17 cellular contexts compared by ENCODE assay signal in genomic region chr15:52124270-52124878, GRCh38. TPM values are rescaled to one million over a fixed set of nuclear protein-coding genes. Genes with fewer than 3 reads are reported as not detected.
A peak's percentile ranks its signal among the peaks of the same experiment; 100 is the strongest.
DNase-seq lines count a peak whose midpoint lies in the region; ATAC-seq and TF ChIP-seq lines count a peak whose summit lies in the region.
"Had no signal": no experiment of that assay in that cellular context is flagged by ENCODE, and none has a peak within 500 bp of the region (broad histone marks: within the 10 kb centered on the region; RNA-seq: fewer than 3 reads in every experiment).

No MANE protein-coding gene starts in this region.

- H3K4me3 ChIP-seq in naive thymus-derived CD4-positive, alpha-beta T cell (ENCODE audit: low read length): no peak overlapping the region
- H3K4me3 ChIP-seq in esophagus muscularis mucosa: no peak overlapping the region
- H3K4me3 ChIP-seq: Peyer's patch, spleen had no signal

- H3K36me3 ChIP-seq in naive thymus-derived CD4-positive, alpha-beta T cell (ENCODE audit: control insufficient read depth in 2 of 3, insufficient read depth in 3 of 3, low read length in 3 of 3): peaks cover 0 to 17% (median 0%) of the 10 kb centered on the region in 3 experiments
- H3K36me3 ChIP-seq in esophagus muscularis mucosa: peaks cover 0 to 28% (median 6%) of the 10 kb centered on the region in 4 donors
- H3K36me3 ChIP-seq: Peyer's patch had no signal

- intact Hi-C loops in naive thymus-derived CD4-positive, alpha-beta T cell (cut with micrococcal nuclease): no loop called here
- intact Hi-C loops in esophagus muscularis mucosa (cut with DNase I): no loop called here

- POLR2A ChIA-PET in naive thymus-derived CD4-positive, alpha-beta T cell (lab: Charles Lee): no interaction called here

- no peak overlapping the region for H3K27ac ChIP-seq in naive thymus-derived CD4-positive, alpha-beta T cell (ENCODE audit: low read depth, low read length)
- H3K27ac ChIP-seq in esophagus muscularis mucosa (replicated peaks in 1 of 4): no peak overlapping the region
- H3K27ac ChIP-seq: Peyer's patch, spleen had no signal

- H3K9me3 Mint-ChIP-seq in T-helper 2 cell treated with Interferon-gamma antibody and Interleukin-4, amounts not matched to agents 5 μg/mL and 100 μg/mL, for 36 hours: no peaks in the 10 kb centered on the region
- H3K9me3 Mint-ChIP-seq in chondrocyte (ENCODE audit: low read depth): no peaks in the 10 kb centered on the region
- no peaks in the 10 kb centered on the region for H3K9me3 Mint-ChIP-seq in naive thymus-derived CD4-positive, alpha-beta T cell

- whole genome bisulfite sequencing in esophagus muscularis mucosa: 96% methylated on average over 8 of the region's 11 CpGs

- no peak for TF ChIP-seq CTCF in chondrocyte (IDR thresholded peaks at IDR 0.05)
- no peak for TF ChIP-seq CTCF in esophagus muscularis mucosa (IDR thresholded peaks at IDR 0.05)

- ATAC-seq in naive thymus-derived CD4-positive, alpha-beta T cell: peak; percentile 27

- no peak for TF ChIP-seq EP300 in esophagus muscularis mucosa (IDR thresholded peaks at IDR 0.05)

- no peaks in the 10 kb centered on the region for H3K4me1 ChIP-seq in naive thymus-derived CD4-positive, alpha-beta T cell (ENCODE audit: control insufficient read depth in 2 of 2, insufficient read depth in 2 of 2, low read length in 2 of 2)
- H3K4me1 ChIP-seq in esophagus muscularis mucosa: no peaks in the 10 kb centered on the region
- H3K4me1 ChIP-seq: Peyer's patch, spleen had no signal

- H3K4me1 Mint-ChIP-seq in T-helper 2 cell treated with Interferon-gamma antibody and Interleukin-4, amounts not matched to agents 5 μg/mL and 100 μg/mL, for 36 hours (ENCODE audit: low read depth): peaks cover 5% of the 10 kb centered on the region
- H3K4me1 Mint-ChIP-seq in chondrocyte (ENCODE audit: low read depth): peaks cover 3% of the 10 kb centered on the region
- H3K4me1 Mint-ChIP-seq in naive thymus-derived CD4-positive, alpha-beta T cell: no peaks in the 10 kb centered on the region

- H3K27me3 ChIP-seq in naive thymus-derived CD4-positive, alpha-beta T cell (ENCODE audit: control insufficient read depth in 2 of 2, insufficient read depth in 2 of 2, low read length in 2 of 2): no peaks in the 10 kb centered on the region
- H3K27me3 ChIP-seq in esophagus muscularis mucosa: no peaks in the 10 kb centered on the region
- H3K27me3 ChIP-seq: Peyer's patch, spleen had no signal

- no peaks in the 10 kb centered on the region for H3K27me3 Mint-ChIP-seq in T-helper 2 cell treated with Interferon-gamma antibody and Interleukin-4, amounts not matched to agents 5 μg/mL and 100 μg/mL, for 36 hours (ENCODE audit: low read depth)
- no peaks in the 10 kb centered on the region for H3K27me3 Mint-ChIP-seq in chondrocyte (ENCODE audit: low read depth)
- H3K27me3 Mint-ChIP-seq in naive thymus-derived CD4-positive, alpha-beta T cell: no peaks in the 10 kb centered on the region

- no peak for TF ChIP-seq POLR2A in esophagus muscularis mucosa (IDR thresholded peaks at IDR 0.05; ENCODE audit: low read depth)

- CTCF ChIA-PET in naive thymus-derived CD4-positive, alpha-beta T cell (lab: Charles Lee): interaction anchor here (0.8 kb wide), 1 partner anchor 15 kb away, joined by 6 read pairs; no protein-coding TSS in a partner anchor

- no peak overlapping the region for H3K4me3 Mint-ChIP-seq in T-helper 2 cell treated with Interferon-gamma antibody and Interleukin-4, amounts not matched to agents 5 μg/mL and 100 μg/mL, for 36 hours
- no peak overlapping the region for H3K4me3 Mint-ChIP-seq in chondrocyte (ENCODE audit: unreplicated experiment)
- no peak overlapping the region for H3K4me3 Mint-ChIP-seq in naive thymus-derived CD4-positive, alpha-beta T cell

- no peaks in the 10 kb centered on the region for H3K9me3 ChIP-seq in naive thymus-derived CD4-positive, alpha-beta T cell (ENCODE audit: control insufficient read depth in 2 of 3, low read length in 3 of 3)
- no peaks in the 10 kb centered on the region for H3K9me3 ChIP-seq in esophagus muscularis mucosa
- H3K9me3 ChIP-seq: Peyer's patch, spleen had no signal

- DNase-seq in T-helper 2 cell treated with Interferon-gamma antibody and Interleukin-4, amounts not matched to agents 5 μg/mL and 100 μg/mL, for 36 hours (ENCODE audit: low spot score): no peak
- DNase-seq in T-helper 2 cell (no peak), MV-4-11 (lab: John Stamatoyannopoulos, UW) (peak; percentile 65), chondrocyte (ENCODE audit: low spot score) (no peak), NCI-H1417 (lab: John Stamatoyannopoulos, UW) (no peak), NCI-H748 (lab: John Stamatoyannopoulos, UW; ENCODE audit: unreplicated experiment) (no peak), esophagus muscularis mucosa (ENCODE audit: extremely low spot score) (no peak)
- no peak for DNase-seq in naive thymus-derived CD4-positive, alpha-beta T cell
- DNase-seq: activated gamma-delta T cell; cortex of kidney; GDM1; hippocampal formation; NCI-H2029 treated with DMSO at 0.1 percent for 48 hours; spleen; stimulated activated CD8-positive, alpha-beta memory T cell treated with anti-CD3 and anti-CD28 coated beads, Interleukin-4, amount 100 ng/mL, for 48 hours had no signal

- peaks cover 8% of the 10 kb centered on the region for H3K36me3 Mint-ChIP-seq in T-helper 2 cell treated with Interferon-gamma antibody and Interleukin-4, amounts not matched to agents 5 μg/mL and 100 μg/mL, for 36 hours (ENCODE audit: low read depth)
- peaks cover 7% of the 10 kb centered on the region for H3K36me3 Mint-ChIP-seq in chondrocyte (ENCODE audit: low read depth)
- peaks cover 0 to 17% (median 5%) of the 10 kb centered on the region in 5 donors for H3K36me3 Mint-ChIP-seq in naive thymus-derived CD4-positive, alpha-beta T cell

- peak overlapping the region; percentile 24 for H3K27ac Mint-ChIP-seq in T-helper 2 cell treated with Interferon-gamma antibody and Interleukin-4, amounts not matched to agents 5 μg/mL and 100 μg/mL, for 36 hours
- H3K27ac Mint-ChIP-seq in chondrocyte (ENCODE audit: unreplicated experiment): peak overlapping the region; percentile 25
- H3K27ac Mint-ChIP-seq in naive thymus-derived CD4-positive, alpha-beta T cell: peak overlapping the region in 1 of 9 donors; percentile 72

RNA-seq across cellular contexts. Expression of gene BCL2L10, which starts 11.8 kb away (rescaled TPM):
- total RNA-seq in chondrocyte: not detected in 3 replicates
- under 1 TPM in 1 of 5 experiments, not detected in 4; 0.59 TPM for total RNA-seq in naive thymus-derived CD4-positive, alpha-beta T cell
- polyA plus RNA-seq in naive thymus-derived CD4-positive, alpha-beta T cell: not detected
- under 1 TPM in 1 of 4 donors, not detected in 3; 0.71 TPM for total RNA-seq in esophagus muscularis mucosa
- total RNA-seq: myocyte had no signal
